ENCODE assay signal across 1 cellular context in genomic region chr2:6846967-6847695, GRCh38.
TF ChIP-seq lines count a peak whose summit lies in the region.

No MANE protein-coding gene starts in this region.

TF ChIP-seq in K562, 482 proteins besides CTCF, POLR2A, EP300 and RAD21 (continued from another document and continues in another):
- no peak for TF ChIP-seq SRSF7 (optimal IDR thresholded peaks at IDR 0.05; ENCODE audit: low read depth, low read length)
- no peak for TF ChIP-seq TGIF2 (CRISPR knock-in tag; IDR thresholded peaks at IDR 0.05)
- TF ChIP-seq BRF1 (IDR thresholded peaks at IDR 0.05; ENCODE audit: borderline replicate concordance, extremely low read depth, insufficient read length): no peak
- TF ChIP-seq ARNT (IDR thresholded peaks at IDR 0.05): peak; percentile 83 to 85
- no peak for TF ChIP-seq FIP1L1 (IDR thresholded peaks at IDR 0.05; ENCODE audit: low read depth, low read length, poor library complexity, severe bottlenecking)
- TF ChIP-seq EP400 (IDR thresholded peaks at IDR 0.05): peak; percentile 23; the same call in 1 of the 2 replicates
- TF ChIP-seq HNRNPH1 (optimal IDR thresholded peaks at IDR 0.05; ENCODE audit: low read depth, low read length): no peak
- no peak for TF ChIP-seq RBM25 (IDR thresholded peaks at IDR 0.05; ENCODE audit: low read depth, low read length, severe bottlenecking)
- TF ChIP-seq NCOA6 (IDR thresholded peaks at IDR 0.05): no peak
- TF ChIP-seq ZNF644 (tag; IDR thresholded peaks at IDR 0.05; ENCODE audit: low read depth): peak; percentile 96
- no peak for TF ChIP-seq ZBTB2 (IDR thresholded peaks at IDR 0.05)
- TF ChIP-seq GATAD2B (IDR thresholded peaks at IDR 0.05; ENCODE audit: borderline replicate concordance): peak; percentile 78; the same call in 1 of the 2 replicates
- TF ChIP-seq ZNF408 (CRISPR knock-in tag; IDR thresholded peaks at IDR 0.05; ENCODE audit: low read depth): no peak
- no peak for TF ChIP-seq MEF2D (tag; conservative IDR thresholded peaks at IDR 0.05; ENCODE audit: low read depth)
- no peak for TF ChIP-seq ZNF77 (CRISPR knock-in tag; IDR thresholded peaks at IDR 0.05)
- 0 out of 2 replicates have a peak, but pooled peaks have one; percentile 73 for TF ChIP-seq NR4A1 (CRISPR knock-in tag; IDR thresholded peaks at IDR 0.05)
- TF ChIP-seq NR4A1 (tag; IDR thresholded peaks at IDR 0.05): peak; percentile 95
- TF ChIP-seq ZNF766 (CRISPR knock-in tag; conservative IDR thresholded peaks at IDR 0.05): peak; percentile 96
- TF ChIP-seq ZNF184 (CRISPR knock-in tag; IDR thresholded peaks at IDR 0.05): no peak
- no peak for TF ChIP-seq ZNF124 (CRISPR knock-in tag; IDR thresholded peaks at IDR 0.05)
- TF ChIP-seq CREB3 (tag; conservative IDR thresholded peaks at IDR 0.05; ENCODE audit: low read depth): 0 out of 2 replicates have a peak, but pooled peaks have one; percentile 24
- no peak for TF ChIP-seq ESRRB (CRISPR knock-in tag; IDR thresholded peaks at IDR 0.05; ENCODE audit: borderline replicate concordance)
- no peak for TF ChIP-seq SRSF9 (IDR thresholded peaks at IDR 0.05; ENCODE audit: borderline replicate concordance, low read depth, low read length)
- peak; percentile 97 for TF ChIP-seq PHB2 (IDR thresholded peaks at IDR 0.05; ENCODE audit: low read depth)
- no peak for TF ChIP-seq RERE (CRISPR knock-in tag; IDR thresholded peaks at IDR 0.05; ENCODE audit: borderline replicate concordance)
- TF ChIP-seq ZNF282 (CRISPR knock-in tag; IDR thresholded peaks at IDR 0.05): no peak
- no peak for TF ChIP-seq TSHZ1 (CRISPR knock-in tag; IDR thresholded peaks at IDR 0.05)
- TF ChIP-seq ZNF311 (CRISPR knock-in tag; IDR thresholded peaks at IDR 0.05): peak; percentile 82; the same call in 1 of the 2 replicates
- no peak for TF ChIP-seq ZNF561 (CRISPR knock-in tag; conservative IDR thresholded peaks at IDR 0.05)
- no peak for TF ChIP-seq TAF15 (IDR thresholded peaks at IDR 0.05; ENCODE audit: low read depth, low read length)
- TF ChIP-seq ILK (tag; IDR thresholded peaks at IDR 0.05; ENCODE audit: borderline replicate concordance, low read depth): no peak
- TF ChIP-seq BRD9 (IDR thresholded peaks at IDR 0.05; ENCODE audit: low read depth, partially characterized antibody): no peak
- no peak for TF ChIP-seq ZNF695 (CRISPR knock-in tag; IDR thresholded peaks at IDR 0.05)
- TF ChIP-seq E4F1 (CRISPR knock-in tag; IDR thresholded peaks at IDR 0.05; ENCODE audit: borderline replicate concordance): no peak
- TF ChIP-seq HDAC2 (IDR thresholded peaks at IDR 0.05): peak; percentile 67; the same call in 1 of the 2 replicates
- TF ChIP-seq ZNF133 (CRISPR knock-in tag; IDR thresholded peaks at IDR 0.05): no peak
- TF ChIP-seq KDM1A (IDR thresholded peaks at IDR 0.05): peak; percentile 87 to 93
- peak; percentile 92 for TF ChIP-seq HBP1 (CRISPR knock-in tag; IDR thresholded peaks at IDR 0.05)
- TF ChIP-seq NCOA2 (IDR thresholded peaks at IDR 0.05; ENCODE audit: partially characterized antibody in 2 of 2): peak in 1 of 2 experiments; percentile 56
- peak; percentile 30; the same call in 1 of the 2 replicates for TF ChIP-seq EGR1 (conservative IDR thresholded peaks at IDR 0.05)
- TF ChIP-seq, protein P1, sequence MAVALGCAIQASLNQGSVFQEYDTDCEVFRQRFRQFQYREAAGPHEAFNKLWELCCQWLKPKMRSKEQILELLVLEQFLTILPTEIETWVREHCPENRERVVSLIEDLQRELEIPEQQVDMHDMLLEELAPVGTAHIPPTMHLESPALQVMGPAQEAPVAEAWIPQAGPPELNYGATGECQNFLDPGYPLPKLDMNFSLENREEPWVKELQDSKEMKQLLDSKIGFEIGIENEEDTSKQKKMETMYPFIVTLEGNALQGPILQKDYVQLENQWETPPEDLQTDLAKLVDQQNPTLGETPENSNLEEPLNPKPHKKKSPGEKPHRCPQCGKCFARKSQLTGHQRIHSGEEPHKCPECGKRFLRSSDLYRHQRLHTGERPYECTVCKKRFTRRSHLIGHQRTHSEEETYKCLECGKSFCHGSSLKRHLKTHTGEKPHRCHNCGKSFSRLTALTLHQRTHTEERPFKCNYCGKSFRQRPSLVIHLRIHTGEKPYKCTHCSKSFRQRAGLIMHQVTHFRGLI (CRISPR knock-in tag; IDR thresholded peaks at IDR 0.05): peak; percentile 69; the same call in 1 of the 2 replicates
- TF ChIP-seq CBFA2T3 (IDR thresholded peaks at IDR 0.05): peak; percentile 100
- no peak for TF ChIP-seq CBX1 (IDR thresholded peaks at IDR 0.05; ENCODE audit: low read depth)
- TF ChIP-seq PRMT5 (CRISPR knock-in tag; IDR thresholded peaks at IDR 0.05): no peak
- no peak for TF ChIP-seq U2AF1 (optimal IDR thresholded peaks at IDR 0.05; ENCODE audit: low read depth, low read length)
- no peak for TF ChIP-seq ZHX1 (conservative IDR thresholded peaks at IDR 0.05; ENCODE audit: low read length)
